In the genomic region with DNA sequence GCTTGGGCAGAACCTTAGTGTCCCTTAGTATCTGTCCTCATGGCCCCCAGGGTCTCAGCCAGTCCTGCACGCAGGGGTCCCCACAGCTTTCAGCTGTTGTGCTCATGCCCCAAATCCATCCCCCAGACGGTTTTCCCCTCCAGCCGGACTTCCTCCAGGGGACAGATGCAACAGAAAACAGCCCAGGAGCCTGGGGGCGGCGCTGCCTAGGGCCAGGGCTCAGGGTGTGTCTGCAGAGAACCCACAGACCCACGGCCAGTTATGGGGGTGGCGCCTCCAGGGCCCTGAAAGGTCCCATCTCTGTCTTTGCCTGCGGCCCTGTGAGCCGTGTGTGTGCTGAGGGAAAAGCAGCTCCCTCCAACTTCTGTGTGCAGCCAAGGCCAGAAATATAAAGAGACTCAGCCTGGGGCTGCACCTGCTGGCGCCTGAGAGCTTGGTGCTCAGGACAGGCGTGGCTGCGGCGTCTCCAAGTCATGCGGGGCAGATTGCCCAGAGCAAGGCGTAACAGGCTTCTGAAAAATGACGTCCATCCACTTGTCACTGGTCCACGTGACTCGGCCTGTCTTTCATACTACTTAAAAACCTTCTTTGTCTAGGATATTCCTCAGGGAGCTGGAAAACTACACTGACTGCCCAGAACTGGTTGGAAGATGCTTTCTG, we compare ENCODE assay signal across 9 cellular contexts. TPM values are rescaled to one million over a fixed set of nuclear protein-coding genes. Genes with fewer than 3 reads are reported as not detected.
A peak's percentile ranks its signal among the peaks of the same experiment; 100 is the strongest.
DNase-seq lines count a peak whose midpoint lies in the region; ATAC-seq, FAIRE-seq and TF ChIP-seq lines count a peak whose summit lies in the region.
"Had no signal": no experiment of that assay in that cellular context is flagged by ENCODE, and none has a peak within 500 bp of the region (broad histone marks: within the 10 kb centered on the region; RNA-seq: fewer than 3 reads in every experiment).

No MANE protein-coding gene starts in this region.

- H3K27me3 ChIP-seq in MM.1S (replicated peaks; ENCODE audit: insufficient read depth, low read length): peaks cover 88% of the 10 kb centered on the region

- no peaks in the 10 kb centered on the region for H3K9me3 ChIP-seq in A549
- no peaks in the 10 kb centered on the region for H3K9me3 ChIP-seq in MM.1S (replicated peaks; ENCODE audit: insufficient read depth, low read length)

- POLR2A ChIA-PET in A549 (lab: Yijun Ruan, JAX): no interaction called here

- intact Hi-C loops in left colon (cut with DNase I, micrococcal nuclease): no loop called here

- H3K4me3 ChIP-seq in A549: no peak overlapping the region
- H3K4me3 ChIP-seq in cardiac fibroblast (replicated peaks in 1 of 2; ENCODE audit: low read depth in 2 of 2, low read length in 2 of 2): no peak overlapping the region
- H3K4me3 ChIP-seq in MM.1S (ENCODE audit: low read length): no peak overlapping the region

- H3K9ac ChIP-seq in MM.1S (ENCODE audit: low read length): no peak overlapping the region

- no peak for TF ChIP-seq EP300 in A549 (IDR thresholded peaks at IDR 0.05)

- peak; percentile 49 to 69 for ATAC-seq in A549
- peak; percentile 75 for ATAC-seq in left colon
- ATAC-seq in GM18873 (IDR thresholded peaks at IDR 0.05; ENCODE audit: low FRiP score, unreplicated experiment): no peak

- no peaks in the 10 kb centered on the region for H3F3A ChIP-seq in MM.1S (ENCODE audit: insufficient read depth, low read length)

- TF ChIP-seq POLR2A in A549 (IDR thresholded peaks at IDR 0.05; ENCODE audit: low read length): no peak

- 20% methylated on average over 11 of the region's 18 CpGs for WGBS in A549 (ENCODE audit: missing lambda C conversion rate)

- H3K27ac ChIP-seq in A549 (no peak overlapping the region), MM.1S (ENCODE audit: low read length) (no peak overlapping the region)

- no peaks in the 10 kb centered on the region for H4K20me1 ChIP-seq in MM.1S (ENCODE audit: insufficient read depth, low read length)

- peak overlapping the region; percentile 18; the same call in 1 of the 3 replicates for H3K4me2 ChIP-seq in A549
- H3K4me2 ChIP-seq in MM.1S (ENCODE audit: low read depth, low read length): no peak overlapping the region

- TF ChIP-seq CTCF in A549 (IDR thresholded peaks at IDR 0.05) (no peak), cardiac fibroblast (IDR thresholded peaks at IDR 0.05; ENCODE audit: low read depth, low read length) (no peak), MM.1S (IDR thresholded peaks at IDR 0.05; ENCODE audit: low read length) (no peak)

- CTCF ChIA-PET in A549 (lab: Yijun Ruan, JAX): interaction anchor here (0.6 kb wide), 1 partner anchor 8 kb away, joined by 5 read pairs; no protein-coding TSS in a partner anchor

- DNase-seq in A549 (ENCODE audit: low read depth in 1 of 2, low spot score in 1 of 2) (peak in 1 of 2 experiments; percentile 67), NCI-H1105 treated with DMSO at 0.1 percent for 48 hours (lab: John Stamatoyannopoulos, UW) (peak; percentile 65), cardiac fibroblast (ENCODE audit: low read depth in 2 of 2) (peak; percentile 48 to 56), left colon (peak in 1 of 2 donors; percentile 24), HTR-8/SVneo (ENCODE audit: insufficient read length, low spot score) (no peak), MM.1S (no peak)
- DNase-seq in activated CD8-positive, alpha-beta memory T cell treated with anti-CD3 and anti-CD28 coated beads for 24 hours: no peak
- DNase-seq: activated CD4-positive, CD25-positive, alpha-beta regulatory T cell had no signal

- no peaks in the 10 kb centered on the region for H3K36me3 ChIP-seq in MM.1S (replicated peaks; ENCODE audit: insufficient read depth, low read length)

- H3K4me1 ChIP-seq in A549 (0 out of 3 replicates have a peak, but pooled peaks cover 3% of the 10 kb centered on the region), MM.1S (ENCODE audit: low read length) (no peaks in the 10 kb centered on the region)

- no peak overlapping the region for H2AFZ ChIP-seq in MM.1S (ENCODE audit: low read length)

- no peaks in the 10 kb centered on the region for H3K9me2 ChIP-seq in MM.1S (replicated peaks; ENCODE audit: insufficient read depth, low read length)

- no peak for TF ChIP-seq RAD21 in A549 (conservative IDR thresholded peaks at IDR 0.05 in 1 of 2, IDR thresholded peaks at IDR 0.05 in 1 of 2)

- no peaks in the 10 kb centered on the region for H3K79me2 ChIP-seq in MM.1S (ENCODE audit: low read length)

- FAIRE-seq in A549 (lab: Jason Lieb, UNC): no peak
- FAIRE-seq in HTR-8/SVneo (lab: Jason Lieb, UNC): no peak

TF ChIP-seq in A549, 52 proteins besides CTCF, POLR2A, EP300 and RAD21:
- TF ChIP-seq ESRRA (IDR thresholded peaks at IDR 0.05; ENCODE audit: borderline replicate concordance, low read length): no peak
- TF ChIP-seq CBX8 (IDR thresholded peaks at IDR 0.05): no peak
- TF ChIP-seq, protein P1, sequence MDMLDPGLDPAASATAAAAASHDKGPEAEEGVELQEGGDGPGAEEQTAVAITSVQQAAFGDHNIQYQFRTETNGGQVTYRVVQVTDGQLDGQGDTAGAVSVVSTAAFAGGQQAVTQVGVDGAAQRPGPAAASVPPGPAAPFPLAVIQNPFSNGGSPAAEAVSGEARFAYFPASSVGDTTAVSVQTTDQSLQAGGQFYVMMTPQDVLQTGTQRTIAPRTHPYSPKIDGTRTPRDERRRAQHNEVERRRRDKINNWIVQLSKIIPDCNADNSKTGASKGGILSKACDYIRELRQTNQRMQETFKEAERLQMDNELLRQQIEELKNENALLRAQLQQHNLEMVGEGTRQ (IDR thresholded peaks at IDR 0.05): peak; percentile 61
- TF ChIP-seq RNF2 (IDR thresholded peaks at IDR 0.05; ENCODE audit: borderline replicate concordance, low read depth): no peak
- no peak for TF ChIP-seq ATOH8 (CRISPR knock-in tag; IDR thresholded peaks at IDR 0.05; ENCODE audit: low read depth)

RNA-seq across cellular contexts. Expression of gene F7, which starts 22.1 kb away (rescaled TPM):
- polyA plus RNA-seq in A549 (2011; rRNA removed): 0.65 and 1.7 TPM in 2 replicates
- polyA plus RNA-seq in A549 (2012; cell fraction: cytosol; rRNA removed): 0.09 and 0.14 TPM in 2 replicates
- polyA plus RNA-seq in A549 (2012; cell fraction: nucleus; rRNA removed): 0.12 and 0.65 TPM in 2 replicates
- polyA plus RNA-seq in A549 (2017; fragmentation: RNase III; extraction: RNeasy Plus Mini Kit Qiagen cat#74134 plus additional on column Dnase treatment): 0.26 to 0.44 TPM (median 0.30 TPM) in 3 replicates
- polyA minus RNA-seq in A549 (2011; rRNA and poly(A)+ RNA removed): 0.63 and 3.0 TPM in 2 replicates
- total RNA-seq in left colon: under 1 TPM in 1 of 2 donors, not detected in 1; 0.17 TPM

RNA-seq across cellular contexts. Expression of gene F10, which starts 39.1 kb away (rescaled TPM):
- 0.32 and 0.42 TPM in 2 replicates for polyA plus RNA-seq in A549 (2011; rRNA removed)
- 0.03 and 0.08 TPM in 2 replicates for polyA plus RNA-seq in A549 (2012; cell fraction: cytosol; rRNA removed)
- polyA plus RNA-seq in A549 (2012; cell fraction: nucleus; rRNA removed): 0.10 TPM in 2 replicates
- not detected in 3 replicates for polyA plus RNA-seq in A549 (2017; fragmentation: RNase III; extraction: RNeasy Plus Mini Kit Qiagen cat#74134 plus additional on column Dnase treatment)
- polyA minus RNA-seq in A549 (2011; rRNA and poly(A)+ RNA removed): 0.19 TPM in 1 of 2 replicates, not detected in the other
- total RNA-seq in left colon: 1 to 10 TPM; 1.6 to 4.7 TPM

Comparison
In these comparisons a context has a peak if more than half of its experiments do, and no peak if none do; other contexts are left out.
1. DNase-seq: peak in NCI-H1105 treated with DMSO at 0.1 percent for 48 hours (single experiment) and cardiac fibroblast (2 of 2); none in activated CD8-positive, alpha-beta memory T cell treated with anti-CD3 and anti-CD28 coated beads for 24 hours (single experiment), HTR-8/SVneo (single experiment) and MM.1S (single experiment).